Comparison of ENCODE assay signal across 9 cellular contexts in genomic region chr15:75456710-75457109, GRCh38. TPM values are rescaled to one million over a fixed set of nuclear protein-coding genes. Genes with fewer than 3 reads are reported as not detected.
DNase-seq lines count a peak whose midpoint lies in the region; ATAC-seq, FAIRE-seq and TF ChIP-seq lines count a peak whose summit lies in the region.
"Had no signal": no experiment of that assay in that cellular context is flagged by ENCODE, and none has a peak within 500 bp of the region (broad histone marks: within the 10 kb centered on the region; RNA-seq: fewer than 3 reads in every experiment).

No MANE protein-coding gene starts in this region.

- no peaks in the 10 kb centered on the region for H3K27me3 Mint-ChIP-seq in activated CD4-positive, alpha-beta memory T cell treated with anti-CD3 and anti-CD28 coated beads, Interleukin-2, amount 10 ng/mL, durations not matched to agents 7 days and 5 days

- H3K4me3 ChIP-seq in A549: peak overlapping the region; percentile 74; the same call in 1 of the 3 replicates

- TF ChIP-seq POLR2A in A549 (IDR thresholded peaks at IDR 0.05; ENCODE audit: low read length): no peak

- no peak for FAIRE-seq in A549 (lab: Jason Lieb, UNC)

- peak overlapping the region in 1 of 2 experiments; percentile 92; a peak in 2 of 6 replicates for H3K27ac ChIP-seq in A549

- TF ChIP-seq RAD21 in A549 (conservative IDR thresholded peaks at IDR 0.05 in 1 of 2, IDR thresholded peaks at IDR 0.05 in 1 of 2): no peak

- TF ChIP-seq CTCF in A549 (IDR thresholded peaks at IDR 0.05): no peak

- POLR2A ChIA-PET in A549 (lab: Yijun Ruan, JAX): interaction anchor here (0.8 to 7.3 kb wide), 3 partner anchors 11 to 89 kb away, joined by 3 to 148 read pairs (median 5); partner anchors contain the start of gene MAN2C1
- POLR2A ChIA-PET in activated CD4-positive, alpha-beta memory T cell treated with anti-CD3 and anti-CD28 coated beads, Interleukin-2, amount 10 ng/mL, durations not matched to agents 7 days and 5 days (lab: Charles Lee): interaction anchor here (1.0 to 7.8 kb wide), 12 partner anchors 9 to 432 kb away, joined by 3 to 188 read pairs (median 6); partner anchors contain the start of genes IMP3, MAN2C1, PTPN9 and SNUPN

- peak overlapping the region; percentile 87 for H3K4me2 ChIP-seq in A549

- H3K4me1 Mint-ChIP-seq in activated CD4-positive, alpha-beta memory T cell treated with anti-CD3 and anti-CD28 coated beads, Interleukin-2, amount 10 ng/mL, durations not matched to agents 7 days and 5 days: peaks cover 12% of the 10 kb centered on the region

- H3K4me1 ChIP-seq in A549: peaks cover 24% of the 10 kb centered on the region

- H3K36me3 Mint-ChIP-seq in activated CD4-positive, alpha-beta memory T cell treated with anti-CD3 and anti-CD28 coated beads, Interleukin-2, amount 10 ng/mL, durations not matched to agents 7 days and 5 days (ENCODE audit: low read depth): no peaks in the 10 kb centered on the region

- no peaks in the 10 kb centered on the region for H3K9me3 Mint-ChIP-seq in activated CD4-positive, alpha-beta memory T cell treated with anti-CD3 and anti-CD28 coated beads, Interleukin-2, amount 10 ng/mL, durations not matched to agents 7 days and 5 days

- ATAC-seq in A549 (no peak), HG02870 (IDR thresholded peaks at IDR 0.05; ENCODE audit: unreplicated experiment) (no peak), HG03354 (IDR thresholded peaks at IDR 0.05; ENCODE audit: poor library complexity, severe bottlenecking, unreplicated experiment) (no peak)

- peak overlapping the region; percentile 92 for H3K27ac Mint-ChIP-seq in activated CD4-positive, alpha-beta memory T cell treated with anti-CD3 and anti-CD28 coated beads, Interleukin-2, amount 10 ng/mL, durations not matched to agents 7 days and 5 days

- DNase-seq in A549 (ENCODE audit: low read depth in 1 of 2, low spot score in 1 of 2) (peak in 1 of 2 experiments; percentile 25), ELR (ENCODE audit: low read depth) (peak; percentile 25), iris pigment epithelial cell (ENCODE audit: low read depth) (peak; percentile 27), DMS79 (lab: John Stamatoyannopoulos, UW) (no peak), NCI-H2107 treated with DMSO at 0.1 percent for 48 hours (lab: John Stamatoyannopoulos, UW; ENCODE audit: unreplicated experiment) (no peak)
- no peak for DNase-seq in activated CD4-positive, alpha-beta memory T cell treated with anti-CD3 and anti-CD28 coated beads, Interleukin-2, amount 10 ng/mL, durations not matched to agents 7 days and 5 days

- CTCF ChIA-PET in A549 (lab: Yijun Ruan, JAX): interaction anchor here (1.2 to 1.4 kb wide), 3 partner anchors 33 to 52 kb away, joined by 3 to 5 read pairs (median 4); no protein-coding TSS in a partner anchor
- CTCF ChIA-PET in activated CD4-positive, alpha-beta memory T cell treated with anti-CD3 and anti-CD28 coated beads, Interleukin-2, amount 10 ng/mL, durations not matched to agents 7 days and 5 days (lab: Charles Lee): interaction anchor here (0.9 to 7.1 kb wide), 3 partner anchors 89 to 191 kb away, joined by 3 to 109 read pairs (median 8); partner anchors contain the start of genes MAN2C1, SNUPN and SNX33

- no peak for TF ChIP-seq EP300 in A549 (IDR thresholded peaks at IDR 0.05)

- peak overlapping the region; percentile 92 for H3K4me3 Mint-ChIP-seq in activated CD4-positive, alpha-beta memory T cell treated with anti-CD3 and anti-CD28 coated beads, Interleukin-2, amount 10 ng/mL, durations not matched to agents 7 days and 5 days

- no peaks in the 10 kb centered on the region for H3K9me3 ChIP-seq in A549
- H3K9me3 ChIP-seq: adrenal gland had no signal

- 68% methylated on average over 6 of the region's 6 CpGs for WGBS in A549 (ENCODE audit: missing lambda C conversion rate)

TF ChIP-seq in A549, 52 proteins besides CTCF, POLR2A, EP300 and RAD21:
- no peak for TF ChIP-seq CHD2 (IDR thresholded peaks at IDR 0.05; ENCODE audit: low read length, partially characterized antibody)
- TF ChIP-seq, protein P1, sequence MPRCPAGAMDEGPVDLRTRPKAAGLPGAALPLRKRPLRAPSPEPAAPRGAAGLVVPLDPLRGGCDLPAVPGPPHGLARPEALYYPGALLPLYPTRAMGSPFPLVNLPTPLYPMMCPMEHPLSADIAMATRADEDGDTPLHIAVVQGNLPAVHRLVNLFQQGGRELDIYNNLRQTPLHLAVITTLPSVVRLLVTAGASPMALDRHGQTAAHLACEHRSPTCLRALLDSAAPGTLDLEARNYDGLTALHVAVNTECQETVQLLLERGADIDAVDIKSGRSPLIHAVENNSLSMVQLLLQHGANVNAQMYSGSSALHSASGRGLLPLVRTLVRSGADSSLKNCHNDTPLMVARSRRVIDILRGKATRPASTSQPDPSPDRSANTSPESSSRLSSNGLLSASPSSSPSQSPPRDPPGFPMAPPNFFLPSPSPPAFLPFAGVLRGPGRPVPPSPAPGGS (IDR thresholded peaks at IDR 0.05): no peak
- no peak for TF ChIP-seq TP53 (CRISPR knock-in tag; IDR thresholded peaks at IDR 0.05)
- TF ChIP-seq NPAS2 (CRISPR knock-in tag; IDR thresholded peaks at IDR 0.05; ENCODE audit: borderline replicate concordance): no peak
- no peak for TF ChIP-seq POLR2AphosphoS2 (conservative IDR thresholded peaks at IDR 0.05; ENCODE audit: low read length)
- no peak for TF ChIP-seq NFE2L2 (conservative IDR thresholded peaks at IDR 0.05; ENCODE audit: low read length)
- no peak for TF ChIP-seq NR3C1 (IDR thresholded peaks at IDR 0.05)

RNA-seq across cellular contexts. Expression of gene SIN3A, which starts 5.2 kb away (rescaled TPM):
- polyA plus RNA-seq in A549 (2011; rRNA removed) (46.8 and 48.7 TPM in 2 replicates), A549 (2017; fragmentation: RNase III; extraction: RNeasy Plus Mini Kit Qiagen cat#74134 plus additional on column Dnase treatment) (33.9 to 38.6 TPM (median 35.9 TPM) in 3 replicates)
- polyA plus RNA-seq in A549 (2012; cell fraction: cytosol; rRNA removed): 30.7 and 42.3 TPM in 2 replicates
- polyA plus RNA-seq in A549 (2012; cell fraction: nucleus; rRNA removed): 57.9 and 65.8 TPM in 2 replicates
- 104 TPM in 2 replicates for polyA minus RNA-seq in A549 (2011; rRNA and poly(A)+ RNA removed)
- 10 to 100 TPM; 95.8 to 96.1 TPM for total RNA-seq in activated CD4-positive, alpha-beta memory T cell treated with anti-CD3 and anti-CD28 coated beads, Interleukin-2, amount 10 ng/mL, durations not matched to agents 7 days and 5 days

Comparison
In these comparisons a context has a peak if more than half of its experiments do, and no peak if none do; other contexts are left out.
1. DNase-seq: peak in ELR (single experiment) and iris pigment epithelial cell (single experiment); none in activated CD4-positive, alpha-beta memory T cell treated with anti-CD3 and anti-CD28 coated beads, Interleukin-2, amount 10 ng/mL, durations not matched to agents 7 days and 5 days (single experiment), DMS79 (single experiment) and NCI-H2107 treated with DMSO at 0.1 percent for 48 hours (single experiment).